Comparison of ENCODE assay signal across 7 cellular contexts in genomic region chr1:215648957-215649356, GRCh38.
"Had no signal": no experiment of that assay in that cellular context is flagged by ENCODE, and none has a peak within 500 bp of the region (broad histone marks: within the 10 kb centered on the region; RNA-seq: fewer than 3 reads in every experiment).

No MANE protein-coding gene starts in this region.

- H3K27ac ChIP-seq: GM23248, HL-60 had no signal

- H3K9ac ChIP-seq: GM23248 had no signal

- H3K4me3 ChIP-seq: GM23248 had no signal

- H2AFZ ChIP-seq: GM23248 had no signal

- FAIRE-seq: H54 had no signal

- DNase-seq: GM23248, GOT3, H9, HCEC 1CT, KG1 had no signal
